Comparison of ENCODE assay signal across 2 cellular contexts in the genomic region with DNA sequence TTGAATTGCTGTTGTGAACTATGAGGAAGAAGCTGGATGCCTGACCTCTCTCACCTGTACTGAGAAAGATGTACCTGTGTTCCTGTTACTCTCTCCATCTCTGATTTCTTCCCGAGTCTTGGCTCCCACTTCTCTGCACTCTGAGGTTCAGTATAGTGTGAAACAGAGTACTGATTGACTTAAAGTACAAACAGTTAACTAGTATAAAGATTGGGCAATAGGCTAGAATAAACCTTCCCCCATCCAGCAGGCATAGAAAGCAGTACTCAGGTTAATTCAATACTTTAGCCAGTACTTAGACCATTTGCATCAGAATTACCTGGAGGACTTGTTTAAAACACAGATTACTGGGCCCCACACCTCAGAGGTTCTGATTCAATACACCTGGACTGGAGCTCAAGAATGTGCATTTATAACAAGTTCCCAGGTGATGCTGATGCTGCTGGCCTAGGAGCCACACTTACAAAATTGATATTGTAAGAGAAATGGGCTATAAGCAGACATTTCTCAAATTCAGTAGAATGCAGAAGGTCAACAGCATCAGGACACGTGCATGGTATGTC.
TF ChIP-seq lines count a peak whose summit lies in the region.

No MANE protein-coding gene starts in this region.

TF ChIP-seq in GM23338, 12 proteins besides CTCF, POLR2A, EP300 and RAD21 (continued from another document):
- TF ChIP-seq, protein P1, sequence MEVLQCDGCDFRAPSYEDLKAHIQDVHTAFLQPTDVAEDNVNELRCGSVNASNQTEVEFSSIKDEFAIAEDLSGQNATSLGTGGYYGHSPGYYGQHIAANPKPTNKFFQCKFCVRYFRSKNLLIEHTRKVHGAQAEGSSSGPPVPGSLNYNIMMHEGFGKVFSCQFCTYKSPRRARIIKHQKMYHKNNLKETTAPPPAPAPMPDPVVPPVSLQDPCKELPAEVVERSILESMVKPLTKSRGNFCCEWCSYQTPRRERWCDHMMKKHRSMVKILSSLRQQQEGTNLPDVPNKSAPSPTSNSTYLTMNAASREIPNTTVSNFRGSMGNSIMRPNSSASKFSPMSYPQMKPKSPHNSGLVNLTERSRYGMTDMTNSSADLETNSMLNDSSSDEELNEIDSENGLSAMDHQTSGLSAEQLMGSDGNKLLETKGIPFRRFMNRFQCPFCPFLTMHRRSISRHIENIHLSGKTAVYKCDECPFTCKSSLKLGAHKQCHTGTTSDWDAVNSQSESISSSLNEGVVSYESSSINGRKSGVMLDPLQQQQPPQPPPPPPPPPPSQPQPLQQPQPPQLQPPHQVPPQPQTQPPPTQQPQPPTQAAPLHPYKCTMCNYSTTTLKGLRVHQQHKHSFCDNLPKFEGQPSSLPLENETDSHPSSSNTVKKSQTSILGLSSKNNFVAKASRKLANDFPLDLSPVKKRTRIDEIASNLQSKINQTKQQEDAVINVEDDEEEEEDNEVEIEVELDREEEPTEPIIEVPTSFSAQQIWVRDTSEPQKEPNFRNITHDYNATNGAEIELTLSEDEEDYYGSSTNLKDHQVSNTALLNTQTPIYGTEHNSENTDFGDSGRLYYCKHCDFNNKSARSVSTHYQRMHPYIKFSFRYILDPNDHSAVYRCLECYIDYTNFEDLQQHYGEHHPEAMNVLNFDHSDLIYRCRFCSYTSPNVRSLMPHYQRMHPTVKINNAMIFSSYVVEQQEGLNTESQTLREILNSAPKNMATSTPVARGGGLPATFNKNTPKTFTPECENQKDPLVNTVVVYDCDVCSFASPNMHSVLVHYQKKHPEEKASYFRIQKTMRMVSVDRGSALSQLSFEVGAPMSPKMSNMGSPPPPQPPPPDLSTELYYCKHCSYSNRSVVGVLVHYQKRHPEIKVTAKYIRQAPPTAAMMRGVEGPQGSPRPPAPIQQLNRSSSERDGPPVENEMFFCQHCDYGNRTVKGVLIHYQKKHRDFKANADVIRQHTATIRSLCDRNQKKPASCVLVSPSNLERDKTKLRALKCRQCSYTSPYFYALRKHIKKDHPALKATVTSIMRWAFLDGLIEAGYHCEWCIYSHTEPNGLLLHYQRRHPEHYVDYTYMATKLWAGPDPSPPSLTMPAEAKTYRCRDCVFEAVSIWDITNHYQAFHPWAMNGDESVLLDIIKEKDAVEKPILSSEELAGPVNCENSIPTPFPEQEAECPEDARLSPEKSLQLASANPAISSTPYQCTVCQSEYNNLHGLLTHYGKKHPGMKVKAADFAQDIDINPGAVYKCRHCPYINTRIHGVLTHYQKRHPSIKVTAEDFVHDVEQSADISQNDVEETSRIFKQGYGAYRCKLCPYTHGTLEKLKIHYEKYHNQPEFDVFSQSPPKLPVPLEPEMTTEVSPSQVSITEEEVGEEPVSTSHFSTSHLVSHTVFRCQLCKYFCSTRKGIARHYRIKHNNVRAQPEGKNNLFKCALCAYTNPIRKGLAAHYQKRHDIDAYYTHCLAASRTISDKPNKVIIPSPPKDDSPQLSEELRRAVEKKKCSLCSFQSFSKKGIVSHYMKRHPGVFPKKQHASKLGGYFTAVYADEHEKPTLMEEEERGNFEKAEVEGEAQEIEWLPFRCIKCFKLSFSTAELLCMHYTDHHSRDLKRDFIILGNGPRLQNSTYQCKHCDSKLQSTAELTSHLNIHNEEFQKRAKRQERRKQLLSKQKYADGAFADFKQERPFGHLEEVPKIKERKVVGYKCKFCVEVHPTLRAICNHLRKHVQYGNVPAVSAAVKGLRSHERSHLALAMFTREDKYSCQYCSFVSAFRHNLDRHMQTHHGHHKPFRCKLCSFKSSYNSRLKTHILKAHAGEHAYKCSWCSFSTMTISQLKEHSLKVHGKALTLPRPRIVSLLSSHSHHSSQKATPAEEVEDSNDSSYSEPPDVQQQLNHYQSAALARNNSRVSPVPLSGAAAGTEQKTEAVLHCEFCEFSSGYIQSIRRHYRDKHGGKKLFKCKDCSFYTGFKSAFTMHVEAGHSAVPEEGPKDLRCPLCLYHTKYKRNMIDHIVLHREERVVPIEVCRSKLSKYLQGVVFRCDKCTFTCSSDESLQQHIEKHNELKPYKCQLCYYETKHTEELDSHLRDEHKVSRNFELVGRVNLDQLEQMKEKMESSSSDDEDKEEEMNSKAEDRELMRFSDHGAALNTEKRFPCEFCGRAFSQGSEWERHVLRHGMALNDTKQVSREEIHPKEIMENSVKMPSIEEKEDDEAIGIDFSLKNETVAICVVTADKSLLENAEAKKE (CRISPR knock-in tag; IDR thresholded peaks at IDR 0.05): no peak
- no peak for TF ChIP-seq ZNF331 (CRISPR knock-in tag; IDR thresholded peaks at IDR 0.05; ENCODE audit: low read depth)
- peak; percentile 57 for TF ChIP-seq CREB1 (CRISPR knock-in tag; IDR thresholded peaks at IDR 0.05; ENCODE audit: low read depth)

TF ChIP-seq in WTC11, 78 proteins besides CTCF, POLR2A, EP300 and RAD21 (continued from another document):
- TF ChIP-seq, protein P2, sequence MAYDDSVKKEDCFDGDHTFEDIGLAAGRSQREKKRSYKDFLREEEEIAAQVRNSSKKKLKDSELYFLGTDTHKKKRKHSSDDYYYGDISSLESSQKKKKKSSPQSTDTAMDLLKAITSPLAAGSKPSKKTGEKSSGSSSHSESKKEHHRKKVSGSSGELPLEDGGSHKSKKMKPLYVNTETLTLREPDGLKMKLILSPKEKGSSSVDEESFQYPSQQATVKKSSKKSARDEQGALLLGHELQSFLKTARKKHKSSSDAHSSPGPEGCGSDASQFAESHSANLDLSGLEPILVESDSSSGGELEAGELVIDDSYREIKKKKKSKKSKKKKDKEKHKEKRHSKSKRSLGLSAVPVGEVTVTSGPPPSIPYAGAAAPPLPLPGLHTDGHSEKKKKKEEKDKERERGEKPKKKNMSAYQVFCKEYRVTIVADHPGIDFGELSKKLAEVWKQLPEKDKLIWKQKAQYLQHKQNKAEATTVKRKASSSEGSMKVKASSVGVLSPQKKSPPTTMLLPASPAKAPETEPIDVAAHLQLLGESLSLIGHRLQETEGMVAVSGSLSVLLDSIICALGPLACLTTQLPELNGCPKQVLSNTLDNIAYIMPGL (CRISPR knock-in tag; IDR thresholded peaks at IDR 0.05): no peak
- TF ChIP-seq, protein P3, sequence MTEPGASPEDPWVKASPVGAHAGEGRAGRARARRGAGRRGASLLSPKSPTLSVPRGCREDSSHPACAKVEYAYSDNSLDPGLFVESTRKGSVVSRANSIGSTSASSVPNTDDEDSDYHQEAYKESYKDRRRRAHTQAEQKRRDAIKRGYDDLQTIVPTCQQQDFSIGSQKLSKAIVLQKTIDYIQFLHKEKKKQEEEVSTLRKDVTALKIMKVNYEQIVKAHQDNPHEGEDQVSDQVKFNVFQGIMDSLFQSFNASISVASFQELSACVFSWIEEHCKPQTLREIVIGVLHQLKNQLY (CRISPR knock-in tag; IDR thresholded peaks at IDR 0.05): no peak
- TF ChIP-seq, protein P4, sequence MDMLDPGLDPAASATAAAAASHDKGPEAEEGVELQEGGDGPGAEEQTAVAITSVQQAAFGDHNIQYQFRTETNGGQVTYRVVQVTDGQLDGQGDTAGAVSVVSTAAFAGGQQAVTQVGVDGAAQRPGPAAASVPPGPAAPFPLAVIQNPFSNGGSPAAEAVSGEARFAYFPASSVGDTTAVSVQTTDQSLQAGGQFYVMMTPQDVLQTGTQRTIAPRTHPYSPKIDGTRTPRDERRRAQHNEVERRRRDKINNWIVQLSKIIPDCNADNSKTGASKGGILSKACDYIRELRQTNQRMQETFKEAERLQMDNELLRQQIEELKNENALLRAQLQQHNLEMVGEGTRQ (CRISPR knock-in tag; IDR thresholded peaks at IDR 0.05): no peak
- TF ChIP-seq, protein P5, sequence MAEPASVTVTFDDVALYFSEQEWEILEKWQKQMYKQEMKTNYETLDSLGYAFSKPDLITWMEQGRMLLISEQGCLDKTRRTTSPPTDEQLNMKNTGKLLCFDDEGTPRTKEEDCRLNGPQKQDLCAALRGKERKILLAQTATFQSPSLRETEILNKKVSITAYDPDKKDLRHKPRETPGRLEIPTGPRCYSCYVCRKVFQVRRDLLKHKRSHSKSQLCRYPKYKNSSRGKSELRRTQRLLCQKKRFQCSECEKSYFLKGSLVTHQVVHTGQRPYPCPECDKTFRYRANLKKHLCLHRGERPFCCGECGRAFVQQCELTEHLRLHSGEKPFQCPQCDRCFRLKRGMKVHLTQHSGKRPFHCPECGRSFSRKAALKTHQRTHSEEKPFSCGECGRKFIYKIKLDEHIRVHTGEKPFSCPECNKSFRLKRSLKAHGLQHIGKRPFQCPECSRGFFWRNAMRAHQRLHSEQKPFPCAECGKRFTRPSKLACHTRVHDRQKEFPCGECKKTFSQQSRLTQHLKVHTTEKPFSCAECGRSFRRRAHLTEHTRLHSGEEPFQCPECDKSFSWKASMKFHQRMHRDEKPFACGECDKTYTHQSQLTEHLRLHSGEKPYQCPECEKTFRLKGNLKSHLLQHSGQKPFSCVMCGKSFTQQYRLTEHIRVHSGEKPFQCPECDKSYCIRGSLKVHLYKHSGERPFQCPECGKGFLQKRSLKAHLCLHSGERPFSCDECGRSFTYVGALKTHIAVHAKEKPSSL (CRISPR knock-in tag; conservative IDR thresholded peaks at IDR 0.05): no peak
- TF ChIP-seq ZNF396 (CRISPR knock-in tag; IDR thresholded peaks at IDR 0.05; ENCODE audit: borderline replicate concordance) (peak; percentile 90; the same call in 1 of the 2 replicates), TP53 (CRISPR knock-in tag; IDR thresholded peaks at IDR 0.05) (no peak), RORB (CRISPR knock-in tag; IDR thresholded peaks at IDR 0.05) (no peak), MXD4 (CRISPR knock-in tag; IDR thresholded peaks at IDR 0.05; ENCODE audit: borderline replicate concordance) (peak; percentile 68; the same call in 1 of the 2 replicates), FOXK1 (CRISPR knock-in tag; IDR thresholded peaks at IDR 0.05) (no peak), PRRX2 (CRISPR knock-in tag; IDR thresholded peaks at IDR 0.05) (no peak), ZNF263 (CRISPR knock-in tag; IDR thresholded peaks at IDR 0.05; ENCODE audit: low read depth) (no peak), JUN (CRISPR knock-in tag; IDR thresholded peaks at IDR 0.05) (no peak), MYBL2 (CRISPR knock-in tag; IDR thresholded peaks at IDR 0.05) (no peak), ZNF671 (CRISPR knock-in tag; IDR thresholded peaks at IDR 0.05) (no peak), GABPB1 (CRISPR knock-in tag; IDR thresholded peaks at IDR 0.05) (no peak), SMAD4 (CRISPR knock-in tag; IDR thresholded peaks at IDR 0.05) (no peak), FOXP1 (CRISPR knock-in tag; IDR thresholded peaks at IDR 0.05; ENCODE audit: borderline replicate concordance) (no peak)
- TF ChIP-seq, protein P6, sequence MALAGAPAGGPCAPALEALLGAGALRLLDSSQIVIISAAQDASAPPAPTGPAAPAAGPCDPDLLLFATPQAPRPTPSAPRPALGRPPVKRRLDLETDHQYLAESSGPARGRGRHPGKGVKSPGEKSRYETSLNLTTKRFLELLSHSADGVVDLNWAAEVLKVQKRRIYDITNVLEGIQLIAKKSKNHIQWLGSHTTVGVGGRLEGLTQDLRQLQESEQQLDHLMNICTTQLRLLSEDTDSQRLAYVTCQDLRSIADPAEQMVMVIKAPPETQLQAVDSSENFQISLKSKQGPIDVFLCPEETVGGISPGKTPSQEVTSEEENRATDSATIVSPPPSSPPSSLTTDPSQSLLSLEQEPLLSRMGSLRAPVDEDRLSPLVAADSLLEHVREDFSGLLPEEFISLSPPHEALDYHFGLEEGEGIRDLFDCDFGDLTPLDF (CRISPR knock-in tag; IDR thresholded peaks at IDR 0.05): no peak
- TF ChIP-seq, protein P7, sequence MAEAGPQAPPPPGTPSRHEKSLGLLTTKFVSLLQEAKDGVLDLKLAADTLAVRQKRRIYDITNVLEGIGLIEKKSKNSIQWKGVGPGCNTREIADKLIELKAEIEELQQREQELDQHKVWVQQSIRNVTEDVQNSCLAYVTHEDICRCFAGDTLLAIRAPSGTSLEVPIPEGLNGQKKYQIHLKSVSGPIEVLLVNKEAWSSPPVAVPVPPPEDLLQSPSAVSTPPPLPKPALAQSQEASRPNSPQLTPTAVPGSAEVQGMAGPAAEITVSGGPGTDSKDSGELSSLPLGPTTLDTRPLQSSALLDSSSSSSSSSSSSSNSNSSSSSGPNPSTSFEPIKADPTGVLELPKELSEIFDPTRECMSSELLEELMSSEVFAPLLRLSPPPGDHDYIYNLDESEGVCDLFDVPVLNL (CRISPR knock-in tag; IDR thresholded peaks at IDR 0.05; ENCODE audit: borderline replicate concordance, low read depth): no peak
- TF ChIP-seq, protein P8, sequence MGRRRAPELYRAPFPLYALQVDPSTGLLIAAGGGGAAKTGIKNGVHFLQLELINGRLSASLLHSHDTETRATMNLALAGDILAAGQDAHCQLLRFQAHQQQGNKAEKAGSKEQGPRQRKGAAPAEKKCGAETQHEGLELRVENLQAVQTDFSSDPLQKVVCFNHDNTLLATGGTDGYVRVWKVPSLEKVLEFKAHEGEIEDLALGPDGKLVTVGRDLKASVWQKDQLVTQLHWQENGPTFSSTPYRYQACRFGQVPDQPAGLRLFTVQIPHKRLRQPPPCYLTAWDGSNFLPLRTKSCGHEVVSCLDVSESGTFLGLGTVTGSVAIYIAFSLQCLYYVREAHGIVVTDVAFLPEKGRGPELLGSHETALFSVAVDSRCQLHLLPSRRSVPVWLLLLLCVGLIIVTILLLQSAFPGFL (CRISPR knock-in tag; IDR thresholded peaks at IDR 0.05; ENCODE audit: borderline replicate concordance): no peak
- TF ChIP-seq, protein P9, sequence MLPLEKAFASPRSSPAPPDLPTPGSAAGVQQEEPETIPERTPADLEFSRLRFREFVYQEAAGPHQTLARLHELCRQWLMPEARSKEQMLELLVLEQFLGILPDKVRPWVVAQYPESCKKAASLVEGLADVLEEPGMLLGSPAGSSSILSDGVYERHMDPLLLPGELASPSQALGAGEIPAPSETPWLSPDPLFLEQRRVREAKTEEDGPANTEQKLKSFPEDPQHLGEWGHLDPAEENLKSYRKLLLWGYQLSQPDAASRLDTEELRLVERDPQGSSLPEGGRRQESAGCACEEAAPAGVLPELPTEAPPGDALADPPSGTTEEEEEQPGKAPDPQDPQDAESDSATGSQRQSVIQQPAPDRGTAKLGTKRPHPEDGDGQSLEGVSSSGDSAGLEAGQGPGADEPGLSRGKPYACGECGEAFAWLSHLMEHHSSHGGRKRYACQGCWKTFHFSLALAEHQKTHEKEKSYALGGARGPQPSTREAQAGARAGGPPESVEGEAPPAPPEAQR (CRISPR knock-in tag; IDR thresholded peaks at IDR 0.05): peak; percentile 43; the same call in 1 of the 2 replicates
- TF ChIP-seq, protein P10, sequence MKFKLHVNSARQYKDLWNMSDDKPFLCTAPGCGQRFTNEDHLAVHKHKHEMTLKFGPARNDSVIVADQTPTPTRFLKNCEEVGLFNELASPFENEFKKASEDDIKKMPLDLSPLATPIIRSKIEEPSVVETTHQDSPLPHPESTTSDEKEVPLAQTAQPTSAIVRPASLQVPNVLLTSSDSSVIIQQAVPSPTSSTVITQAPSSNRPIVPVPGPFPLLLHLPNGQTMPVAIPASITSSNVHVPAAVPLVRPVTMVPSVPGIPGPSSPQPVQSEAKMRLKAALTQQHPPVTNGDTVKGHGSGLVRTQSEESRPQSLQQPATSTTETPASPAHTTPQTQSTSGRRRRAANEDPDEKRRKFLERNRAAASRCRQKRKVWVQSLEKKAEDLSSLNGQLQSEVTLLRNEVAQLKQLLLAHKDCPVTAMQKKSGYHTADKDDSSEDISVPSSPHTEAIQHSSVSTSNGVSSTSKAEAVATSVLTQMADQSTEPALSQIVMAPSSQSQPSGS (CRISPR knock-in tag; IDR thresholded peaks at IDR 0.05; ENCODE audit: borderline replicate concordance, low read depth): no peak
